ENCODE assay signal across 28 cellular contexts in genomic region chr17:55340171-55340570, GRCh38.
"Had no signal": no experiment of that assay in that cellular context is flagged by ENCODE, and none has a peak within 500 bp of the region (broad histone marks: within the 10 kb centered on the region; RNA-seq: fewer than 3 reads in every experiment).

No MANE protein-coding gene starts in this region.

- H3K4me2 ChIP-seq: neural progenitor cell had no signal

- H3K9me3 Mint-ChIP-seq: immature natural killer cell; mesothelial cell of epicardium; natural killer cell treated with Interleukin-12 subunit alpha and Interleukin-12 subunit beta and Interleukin-15 and Interleukin-18, amount 100 ng/mL, for 72 hours; neural progenitor cell; stimulated activated memory B cell treated with anti-CD40 and anti-IgM and Interleukin-4, amounts not matched to agents 10 μg/mL and 1 μg/mL and 100 μg/mL, for 72 hours; stimulated activated naive CD8-positive, alpha-beta T cell treated with anti-CD3 and anti-CD28 coated beads, Interleukin-15, Interleukin-2, amounts not matched to agents 100 ng/mL and 50 ng/mL, for 24 hours had no signal

- DNase-seq: dermis blood vessel endothelial cell; effector memory CD8-positive, alpha-beta T cell; erythroblast; esophagus squamous epithelium; hypothalamus; immature natural killer cell; islet precursor cell; kidney glomerular epithelial cell; mesenchymal stem cell; mucosa of descending colon; naive B cell; sigmoid colon; spleen; stimulated activated CD4-positive, alpha-beta T cell treated with anti-CD3 and anti-CD28 coated beads, Interleukin-4, amount 100 ng/mL, for 4 hours; thyroid gland; trophoblast cell had no signal

- H3K27me3 ChIP-seq: esophagus squamous epithelium, neural progenitor cell, sigmoid colon, thyroid gland, vagina had no signal

- H3K4me3 Mint-ChIP-seq: effector memory CD8-positive, alpha-beta T cell; immature natural killer cell; mesothelial cell of epicardium; naive B cell; natural killer cell treated with Interleukin-12 subunit alpha and Interleukin-12 subunit beta and Interleukin-15 and Interleukin-18, amount 100 ng/mL, for 72 hours; neural progenitor cell; stimulated activated memory B cell treated with anti-CD40 and anti-IgM and Interleukin-4, amounts not matched to agents 10 μg/mL and 1 μg/mL and 100 μg/mL, for 72 hours; stimulated activated naive CD8-positive, alpha-beta T cell treated with anti-CD3 and anti-CD28 coated beads, Interleukin-15, Interleukin-2, amounts not matched to agents 100 ng/mL and 50 ng/mL, for 24 hours had no signal

- H3K4me1 Mint-ChIP-seq: immature natural killer cell; naive B cell; stimulated activated memory B cell treated with anti-CD40 and anti-IgM and Interleukin-4, amounts not matched to agents 10 μg/mL and 1 μg/mL and 100 μg/mL, for 72 hours had no signal

- ATAC-seq: effector memory CD8-positive, alpha-beta T cell; mucosa of descending colon; stimulated activated memory B cell treated with anti-CD40 and anti-IgM and Interleukin-4, amounts not matched to agents 10 μg/mL and 1 μg/mL and 100 μg/mL, for 72 hours had no signal

- H3K9ac ChIP-seq: neural progenitor cell, parathyroid adenoma had no signal

- H3K27ac Mint-ChIP-seq: effector memory CD8-positive, alpha-beta T cell; immature natural killer cell; mesothelial cell of epicardium; natural killer cell treated with Interleukin-12 subunit alpha and Interleukin-12 subunit beta and Interleukin-15 and Interleukin-18, amount 100 ng/mL, for 72 hours; neural progenitor cell; stimulated activated memory B cell treated with anti-CD40 and anti-IgM and Interleukin-4, amounts not matched to agents 10 μg/mL and 1 μg/mL and 100 μg/mL, for 72 hours; stimulated activated naive CD8-positive, alpha-beta T cell treated with anti-CD3 and anti-CD28 coated beads, Interleukin-15, Interleukin-2, amounts not matched to agents 100 ng/mL and 50 ng/mL, for 24 hours had no signal

- H3K4me1 ChIP-seq: prostate gland, sigmoid colon, spleen had no signal

- H3K4me3 ChIP-seq: coronary artery, esophagus squamous epithelium, mucosa of descending colon, neural progenitor cell, prostate gland, sigmoid colon, skin epidermis, spleen, thyroid gland, vagina had no signal

- H3K36me3 Mint-ChIP-seq: immature natural killer cell; mesothelial cell of epicardium; naive B cell; natural killer cell treated with Interleukin-12 subunit alpha and Interleukin-12 subunit beta and Interleukin-15 and Interleukin-18, amount 100 ng/mL, for 72 hours; neural progenitor cell; stimulated activated memory B cell treated with anti-CD40 and anti-IgM and Interleukin-4, amounts not matched to agents 10 μg/mL and 1 μg/mL and 100 μg/mL, for 72 hours had no signal

- H3K36me3 ChIP-seq: esophagus squamous epithelium, neural progenitor cell, prostate gland, sigmoid colon, spleen, thyroid gland, vagina had no signal

- H3K27ac ChIP-seq: coronary artery, esophagus squamous epithelium, neural progenitor cell, parathyroid adenoma, prostate gland, sigmoid colon, spleen, thyroid gland, vagina had no signal

- H3K79me2 ChIP-seq: parathyroid adenoma had no signal

- H3K9me3 ChIP-seq: esophagus squamous epithelium, mucosa of descending colon, prostate gland, sigmoid colon, spleen, thyroid gland, vagina had no signal

- FAIRE-seq: endometrium, frontal cortex had no signal

- H2AFZ ChIP-seq: neural progenitor cell, parathyroid adenoma had no signal
